In genomic region chr16:22124583-22125284, GRCh38 we compare ENCODE assay signal across 30 cellular contexts. TPM values are rescaled to one million over a fixed set of nuclear protein-coding genes. Genes with fewer than 3 reads are reported as not detected.
"Had no signal": no experiment of that assay in that cellular context is flagged by ENCODE, and none has a peak within 500 bp of the region (broad histone marks: within the 10 kb centered on the region; RNA-seq: fewer than 3 reads in every experiment).

No MANE protein-coding gene starts in this region.

- FAIRE-seq: urothelium cell line had no signal

- H3K9me3 ChIP-seq: suprapubic skin, testis, thoracic aorta, thyroid gland, tibial artery, tibial nerve, transverse colon, upper lobe of left lung, upper lobe of right lung, uterus, vagina had no signal

- H3K27ac Mint-ChIP-seq: stimulated activated effector memory CD8-positive, alpha-beta T cell treated with anti-CD3 and anti-CD28 coated beads, Interleukin-12 subunit alpha, Interleukin-12 subunit beta, amount 100 ng/mL, for 72 hours; stimulated activated memory B cell treated with anti-CD40 and anti-IgM and Interleukin-4, amounts not matched to agents 10 μg/mL and 1 μg/mL and 100 μg/mL, for 72 hours; stimulated activated naive B cell treated with anti-CD40 and anti-IgM and Interleukin-4, amounts not matched to agents 10 μg/mL and 1 μg/mL and 100 μg/mL, for 72 hours; stimulated activated naive CD8-positive, alpha-beta T cell treated with anti-CD3 and anti-CD28 coated beads, Interleukin-15, Interleukin-2, amounts not matched to agents 100 ng/mL and 50 ng/mL, for 24 hours; type B pancreatic cell had no signal

- H3K27me3 ChIP-seq: stomach, suprapubic skin, testis, thyroid gland, tibial artery, tibial nerve, transverse colon, upper lobe of left lung, upper lobe of right lung, uterus, vagina had no signal

- H3K4me1 ChIP-seq: stomach, suprapubic skin, testis, thyroid gland, tibial artery, tibial nerve, transverse colon, upper lobe of left lung, upper lobe of right lung, uterus, vagina had no signal

- H3K27me3 Mint-ChIP-seq: stimulated activated naive CD8-positive, alpha-beta T cell treated with anti-CD3 and anti-CD28 coated beads, Interleukin-15, Interleukin-2, amounts not matched to agents 100 ng/mL and 50 ng/mL, for 24 hours had no signal

- H3K36me3 ChIP-seq: stomach, suprapubic skin, thoracic aorta, thyroid gland, tibial artery, tibial nerve, transverse colon, upper lobe of left lung, upper lobe of right lung, uterus, vagina had no signal

- H3K27ac ChIP-seq: stomach, suprapubic skin, testis, thoracic aorta, thyroid gland, tibial artery, tibial nerve, transverse colon, upper lobe of left lung, upper lobe of right lung, uterus, vagina had no signal

- H3K4me3 ChIP-seq: stomach, suprapubic skin, testis, thoracic aorta, thyroid gland, tibial artery, tibial nerve, transverse colon, upper lobe of left lung, upper lobe of right lung, uterus, vagina had no signal

- H3K4me3 Mint-ChIP-seq: stimulated activated effector memory CD8-positive, alpha-beta T cell treated with anti-CD3 and anti-CD28 coated beads, Interleukin-12 subunit alpha, Interleukin-12 subunit beta, amount 100 ng/mL, for 72 hours; stimulated activated memory B cell treated with anti-CD40 and anti-IgM and Interleukin-4, amounts not matched to agents 10 μg/mL and 1 μg/mL and 100 μg/mL, for 72 hours; stimulated activated naive B cell treated with anti-CD40 and anti-IgM and Interleukin-4, amounts not matched to agents 10 μg/mL and 1 μg/mL and 100 μg/mL, for 72 hours; stimulated activated naive CD8-positive, alpha-beta T cell treated with anti-CD3 and anti-CD28 coated beads, Interleukin-15, amount 100 ng/mL, for 72 hours; stimulated activated naive CD8-positive, alpha-beta T cell treated with anti-CD3 and anti-CD28 coated beads, Interleukin-15, Interleukin-2, amounts not matched to agents 100 ng/mL and 50 ng/mL, for 24 hours; type B pancreatic cell had no signal

- H3K4me1 Mint-ChIP-seq: stimulated activated effector memory CD8-positive, alpha-beta T cell treated with anti-CD3 and anti-CD28 coated beads, Interleukin-12 subunit alpha, Interleukin-12 subunit beta, amount 100 ng/mL, for 72 hours; stimulated activated naive CD8-positive, alpha-beta T cell treated with anti-CD3 and anti-CD28 coated beads, Interleukin-15, amount 100 ng/mL, for 72 hours had no signal

- DNase-seq: stimulated activated CD4-positive, alpha-beta T cell treated with anti-CD3 and anti-CD28 coated beads, Interleukin-2, amount 100 ng/mL, for 48 hours; stimulated activated CD4-positive, alpha-beta T cell treated with anti-CD3 and anti-CD28 coated beads, Interleukin-4, amount 100 ng/mL, for 1 hour; stimulated activated CD4-positive, alpha-beta T cell treated with anti-CD3 and anti-CD28 coated beads, Interleukin-4, amount 100 ng/mL, for 24 hours; stimulated activated CD4-positive, alpha-beta T cell treated with anti-CD3 and anti-CD28 coated beads, Interleukin-4, amount 100 ng/mL, for 4 hours; stimulated activated CD8-positive, alpha-beta memory T cell treated with anti-CD3 and anti-CD28 coated beads, Interleukin-4, amount 100 ng/mL, for 48 hours; stimulated activated naive B cell treated with anti-CD40 and anti-IgM and Interleukin-4, amounts not matched to agents 10 μg/mL and 1 μg/mL and 100 μg/mL, for 72 hours; stimulated activated naive CD4-positive, alpha-beta T cell; stimulated activated naive CD4-positive, alpha-beta T cell treated with Interleukin-2 at 50 U/mL for 16 hours; stimulated activated naive CD8-positive, alpha-beta T cell treated with anti-CD3 and anti-CD28 coated beads, Interleukin-15, amount 100 ng/mL, for 72 hours; stimulated activated naive CD8-positive, alpha-beta T cell treated with anti-CD3 and anti-CD28 coated beads, Interleukin-15, Interleukin-2, amounts not matched to agents 100 U/mL and 50 U/mL, for 24 hours; stomach; substantia nigra; testis; thyroid gland; transverse colon; upper lobe of left lung; upper lobe of right lung; uterus had no signal

- H3K36me3 Mint-ChIP-seq: stimulated activated effector memory CD8-positive, alpha-beta T cell treated with anti-CD3 and anti-CD28 coated beads, Interleukin-12 subunit alpha, Interleukin-12 subunit beta, amount 100 ng/mL, for 72 hours; stimulated activated memory B cell treated with anti-CD40 and anti-IgM and Interleukin-4, amounts not matched to agents 10 μg/mL and 1 μg/mL and 100 μg/mL, for 72 hours; stimulated activated naive B cell treated with anti-CD40 and anti-IgM and Interleukin-4, amounts not matched to agents 10 μg/mL and 1 μg/mL and 100 μg/mL, for 72 hours; type B pancreatic cell had no signal

- ATAC-seq: stimulated activated effector memory CD8-positive, alpha-beta T cell treated with anti-CD3 and anti-CD28 coated beads, Interleukin-12 subunit alpha, Interleukin-12 subunit beta, amount 100 ng/mL, for 72 hours; stimulated activated memory B cell treated with anti-CD40 and anti-IgM and Interleukin-4, amounts not matched to agents 10 μg/mL and 1 μg/mL and 100 μg/mL, for 72 hours; stimulated activated naive B cell treated with anti-CD40 and anti-IgM and Interleukin-4, amounts not matched to agents 10 μg/mL and 1 μg/mL and 100 μg/mL, for 72 hours; stimulated activated naive CD8-positive, alpha-beta T cell treated with anti-CD3 and anti-CD28 coated beads, Interleukin-15, amount 100 ng/mL, for 72 hours; stimulated activated naive CD8-positive, alpha-beta T cell treated with anti-CD3 and anti-CD28 coated beads, Interleukin-15, Interleukin-2, amounts not matched to agents 100 U/mL and 50 U/mL, for 24 hours; upper lobe of right lung had no signal

RNA-seq across cellular contexts. Expression of gene VWA3A, which starts 32.4 kb away (rescaled TPM):
- total RNA-seq: subcutaneous adipose tissue, vagina had no signal

RNA-seq across cellular contexts. Expression of gene SDR42E2, which starts 37.6 kb away (rescaled TPM):
- total RNA-seq: stomach, suprapubic skin, thoracic aorta, thyroid gland, tibial nerve, transverse colon, urinary bladder, uterus, vagina had no signal
- polyA plus RNA-seq: stomach, urinary bladder had no signal
